Comparison of ENCODE assay signal across 8 cellular contexts in the genomic region with DNA sequence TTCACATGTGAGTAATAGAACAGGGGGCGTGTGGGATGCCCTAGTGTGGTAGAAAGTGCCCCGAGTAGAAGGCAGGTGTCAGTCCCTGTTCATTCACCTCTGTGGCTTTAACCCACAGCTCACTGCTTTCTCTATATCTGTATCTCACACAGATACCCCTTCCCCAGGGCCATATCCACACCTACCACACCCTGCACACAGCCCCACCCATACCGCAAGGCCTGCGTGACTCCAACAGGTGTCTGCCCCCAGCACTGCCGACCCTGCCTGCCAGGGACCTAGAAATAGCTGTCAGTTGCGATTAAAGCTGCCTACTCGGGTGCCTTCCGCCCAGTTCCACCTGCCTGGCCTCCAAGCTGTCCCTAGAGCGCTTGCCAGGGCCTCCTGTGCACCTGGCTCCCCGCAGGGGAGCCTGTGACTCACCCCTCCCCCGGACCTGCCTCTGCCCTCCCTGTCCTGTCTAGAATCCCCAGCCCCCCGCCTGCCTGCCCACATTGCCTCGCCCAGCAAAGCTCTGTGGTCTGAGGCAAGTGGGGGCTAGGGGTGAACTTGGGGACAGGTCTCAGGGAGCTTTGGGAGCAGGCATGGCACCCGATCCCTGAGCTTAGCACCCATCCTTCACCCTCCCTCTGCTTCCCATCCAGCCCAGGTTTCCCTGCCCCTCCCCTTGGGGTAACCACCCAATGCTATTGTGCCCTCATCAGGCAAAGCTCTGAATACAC. TPM values are rescaled to one million over a fixed set of nuclear protein-coding genes. Genes with fewer than 3 reads are reported as not detected.
DNase-seq lines count a peak whose midpoint lies in the region; ATAC-seq and TF ChIP-seq lines count a peak whose summit lies in the region.

No MANE protein-coding gene starts in this region.

- H3K27ac ChIP-seq in thyroid gland: peak overlapping the region; percentile 90 to 95 (median 92)

- peaks cover 5 to 7% of the 10 kb centered on the region in 2 donors for H3K36me3 ChIP-seq in thyroid gland

- H3K27me3 Mint-ChIP-seq in chondrocyte (ENCODE audit: low read depth): no peaks in the 10 kb centered on the region
- H3K27me3 Mint-ChIP-seq in naive thymus-derived CD8-positive, alpha-beta T cell: no peaks in the 10 kb centered on the region

- peaks cover 32 to 80% of the 10 kb centered on the region in 2 donors for H3K4me1 ChIP-seq in thyroid gland

- TF ChIP-seq CTCF in chondrocyte (IDR thresholded peaks at IDR 0.05) (no peak), thyroid gland (IDR thresholded peaks at IDR 0.05) (no peak)

- no peak for ATAC-seq in GM19455 (IDR thresholded peaks at IDR 0.05; ENCODE audit: unreplicated experiment)
- no peak for ATAC-seq in naive thymus-derived CD8-positive, alpha-beta T cell

- peak in 1 of 2 donors; percentile 39 for TF ChIP-seq POLR2A in thyroid gland (IDR thresholded peaks at IDR 0.05)

- peaks cover 40% of the 10 kb centered on the region for H3K4me1 Mint-ChIP-seq in chondrocyte (ENCODE audit: low read depth)
- H3K4me1 Mint-ChIP-seq in naive thymus-derived CD8-positive, alpha-beta T cell: peaks cover 0 to 17% (median 9%) of the 10 kb centered on the region in 4 donors

- no peak overlapping the region for H3K4me3 Mint-ChIP-seq in chondrocyte (ENCODE audit: unreplicated experiment)
- no peak overlapping the region for H3K4me3 Mint-ChIP-seq in naive thymus-derived CD8-positive, alpha-beta T cell

- H3K9me3 Mint-ChIP-seq in chondrocyte (ENCODE audit: low read depth): no peaks in the 10 kb centered on the region
- no peaks in the 10 kb centered on the region for H3K9me3 Mint-ChIP-seq in naive thymus-derived CD8-positive, alpha-beta T cell

- WGBS in thyroid gland, 2 donors: 50 to 56% methylated on average over 6 to 14 of the region's 14 CpGs

- DNase-seq in activated effector memory CD4-positive, alpha-beta T cell treated with anti-CD3 and anti-CD28 coated beads, Interleukin-2, amount 50 U/mL, for 16 hours: peak; percentile 66
- no peak for DNase-seq in activated effector memory CD4-positive, alpha-beta T cell treated with Interleukin-2 at 50 U/mL for 16 hours
- DNase-seq in NCI-H774 (lab: John Stamatoyannopoulos, UW) (peak; percentile 82), chondrocyte (ENCODE audit: low spot score) (no peak), thyroid gland (peak; percentile 88 to 89), NCI-H82 treated with DMSO at 0.1 percent for 48 hours (lab: John Stamatoyannopoulos, UW; ENCODE audit: unreplicated experiment) (no peak)
- no peak for DNase-seq in naive thymus-derived CD8-positive, alpha-beta T cell

- H3K4me3 ChIP-seq in thyroid gland (replicated peaks in 1 of 3): no peak overlapping the region

- peaks cover 14% of the 10 kb centered on the region for H3K36me3 Mint-ChIP-seq in chondrocyte (ENCODE audit: low read depth)
- peaks cover 0 to 49% (median 9%) of the 10 kb centered on the region in 3 donors for H3K36me3 Mint-ChIP-seq in naive thymus-derived CD8-positive, alpha-beta T cell

- intact Hi-C loops in thyroid gland (cut with DNase I): no loop called here

- POLR2A ChIA-PET in naive thymus-derived CD8-positive, alpha-beta T cell (lab: Charles Lee): interaction anchor here (4.3 kb wide), 1 partner anchor 45 kb away, joined by 36 read pairs; no protein-coding TSS in a partner anchor

- no peaks in the 10 kb centered on the region for H3K9me3 ChIP-seq in thyroid gland

- H3K27ac Mint-ChIP-seq in chondrocyte (ENCODE audit: unreplicated experiment): peak overlapping the region; percentile 71
- peak overlapping the region in 4 of 10 donors; percentile 10 to 43 (median 38) for H3K27ac Mint-ChIP-seq in naive thymus-derived CD8-positive, alpha-beta T cell

- no peaks in the 10 kb centered on the region for H3K27me3 ChIP-seq in thyroid gland

RNA-seq across cellular contexts. Expression of a gene that starts 38.3 kb away (rescaled TPM):
- total RNA-seq in chondrocyte (7.7 to 73.7 TPM (median 9.0 TPM) in 3 replicates), thyroid gland (1,000 to 10,000 TPM; 1,083 to 1,350 (median 1,205) TPM)
- total RNA-seq in naive thymus-derived CD8-positive, alpha-beta T cell: 1 to 10 TPM in 1 of 2 experiments, under 1 TPM in 1; 0.88 to 1.3 TPM
- polyA plus RNA-seq in naive thymus-derived CD8-positive, alpha-beta T cell: under 1 TPM; 0.29 to 0.87 (median 0.51) TPM

RNA-seq across cellular contexts. Expression of a gene that starts 52.6 kb away (rescaled TPM):
- total RNA-seq in chondrocyte: 228 to 277 TPM (median 269 TPM) in 3 replicates
- total RNA-seq in thyroid gland: 100 to 1,000 TPM in 2 of 4 donors, 10 to 100 TPM in 2; 82.8 to 136 (median 111) TPM
- 100 to 1,000 TPM; 105 to 109 TPM for total RNA-seq in naive thymus-derived CD8-positive, alpha-beta T cell
- 100 to 1,000 TPM in 2 of 3 donors, 10 to 100 TPM in 1; 96.5 to 115 (median 113) TPM for polyA plus RNA-seq in naive thymus-derived CD8-positive, alpha-beta T cell

Comparison
In these comparisons a context has a peak if more than half of its experiments do, and no peak if none do; other contexts are left out.
1. DNase-seq: peak in activated effector memory CD4-positive, alpha-beta T cell treated with anti-CD3 and anti-CD28 coated beads, Interleukin-2, amount 50 U/mL, for 16 hours (single experiment), NCI-H774 (single experiment) and thyroid gland (2 of 2); none in activated effector memory CD4-positive, alpha-beta T cell treated with Interleukin-2 at 50 U/mL for 16 hours (single experiment), chondrocyte (single experiment), naive thymus-derived CD8-positive, alpha-beta T cell (0 of 10) and NCI-H82 treated with DMSO at 0.1 percent for 48 hours (single experiment).
2. RNA of a gene that starts 38.3 kb away (total RNA-seq): 1,083 to 1,350 TPM in thyroid gland; 7.7 to 73.7 TPM in chondrocyte and 0.88 to 1.3 TPM in naive thymus-derived CD8-positive, alpha-beta T cell; every median in the first group is over 10 times any median in the second.